20 cellular contexts compared by ENCODE assay signal in the genomic region with DNA sequence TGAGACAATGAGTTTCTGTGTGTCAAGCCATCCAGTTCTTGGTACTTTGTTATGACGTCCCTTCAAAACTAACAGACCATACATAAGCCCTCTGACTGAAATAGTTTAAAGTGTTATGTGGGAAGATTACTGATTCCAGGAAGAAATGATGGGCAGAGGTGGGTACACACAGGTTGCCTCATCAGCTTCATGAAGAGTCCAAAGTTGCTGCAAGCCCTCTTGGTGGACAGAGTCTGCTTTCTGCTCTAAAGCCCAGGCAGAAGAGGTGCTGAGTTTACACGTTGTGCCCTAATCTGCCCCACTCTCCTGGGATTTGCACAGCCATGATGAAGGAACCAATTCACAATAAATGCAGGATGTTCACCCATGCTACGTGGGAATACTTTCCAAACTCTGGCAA.
DNase-seq lines count a peak whose midpoint lies in the region; ATAC-seq, FAIRE-seq and TF ChIP-seq lines count a peak whose summit lies in the region.
"Had no signal": no experiment of that assay in that cellular context is flagged by ENCODE, and none has a peak within 500 bp of the region (broad histone marks: within the 10 kb centered on the region; RNA-seq: fewer than 3 reads in every experiment).

No MANE protein-coding gene starts in this region.

- intact Hi-C loops in CD4-positive, alpha-beta T cell (cut with DNase I, micrococcal nuclease) = no loop called here

- H3K4me1 Mint-ChIP-seq in nephron (peaks cover 55% of the 10 kb centered on the region), type B pancreatic cell (ENCODE audit: unreplicated experiment) (peaks cover 31% of the 10 kb centered on the region)
- H3K4me1 Mint-ChIP-seq in CD4-positive, alpha-beta T cell (ENCODE audit: low read depth) = no peaks in the 10 kb centered on the region
- H3K4me1 Mint-ChIP-seq in stimulated activated memory B cell treated with anti-CD40 and anti-IgM and Interleukin-4, amounts not matched to agents 10 μg/mL and 1 μg/mL and 100 μg/mL, for 72 hours = no peaks in the 10 kb centered on the region
- H3K4me1 Mint-ChIP-seq: CD4-positive, CD25-positive, alpha-beta regulatory T cell had no signal

- H3K27me3 ChIP-seq in bronchial epithelial cell (ENCODE audit: control insufficient read depth, insufficient read depth, low read length) = no peaks in the 10 kb centered on the region
- no peaks in the 10 kb centered on the region for H3K27me3 ChIP-seq in CD4-positive, alpha-beta T cell (ENCODE audit: control insufficient read depth, insufficient read depth, low read length)
- H3K27me3 ChIP-seq: BE2C, SJSA1 had no signal

- CTCF ChIA-PET in CD4-positive, alpha-beta T cell (lab: Charles Lee) = interaction anchor here (0.9 kb wide), 1 partner anchor 11 kb away, joined by 3 read pairs; no protein-coding TSS in a partner anchor

- H3K9me3 ChIP-seq in CD4-positive, alpha-beta T cell (ENCODE audit: control insufficient read depth, low read length) = no peaks in the 10 kb centered on the region
- H3K9me3 ChIP-seq: BE2C, SJSA1 had no signal

- H3K36me3 Mint-ChIP-seq in nephron (ENCODE audit: low read depth) (no peaks in the 10 kb centered on the region), type B pancreatic cell (peaks cover 6% of the 10 kb centered on the region)
- H3K36me3 Mint-ChIP-seq in CD4-positive, alpha-beta T cell (ENCODE audit: low read depth) = no peaks in the 10 kb centered on the region
- H3K36me3 Mint-ChIP-seq in stimulated activated memory B cell treated with anti-CD40 and anti-IgM and Interleukin-4, amounts not matched to agents 10 μg/mL and 1 μg/mL and 100 μg/mL, for 72 hours = no peaks in the 10 kb centered on the region
- H3K36me3 Mint-ChIP-seq: CD4-positive, CD25-positive, alpha-beta regulatory T cell had no signal

- no peak overlapping the region for H3K4me3 Mint-ChIP-seq in nephron
- no peak overlapping the region for H3K4me3 Mint-ChIP-seq in CD4-positive, alpha-beta T cell
- H3K4me3 Mint-ChIP-seq in stimulated activated memory B cell treated with anti-CD40 and anti-IgM and Interleukin-4, amounts not matched to agents 10 μg/mL and 1 μg/mL and 100 μg/mL, for 72 hours = no peak overlapping the region
- H3K4me3 Mint-ChIP-seq in type B pancreatic cell = no peak overlapping the region
- H3K4me3 Mint-ChIP-seq: CD4-positive, CD25-positive, alpha-beta regulatory T cell had no signal

- FAIRE-seq in bronchial epithelial cell (lab: Jason Lieb, UNC) = peak; percentile 23
- FAIRE-seq: H1 had no signal

- no peaks in the 10 kb centered on the region for H3K9me3 Mint-ChIP-seq in nephron
- no peaks in the 10 kb centered on the region for H3K9me3 Mint-ChIP-seq in CD4-positive, alpha-beta T cell
- no peaks in the 10 kb centered on the region for H3K9me3 Mint-ChIP-seq in stimulated activated memory B cell treated with anti-CD40 and anti-IgM and Interleukin-4, amounts not matched to agents 10 μg/mL and 1 μg/mL and 100 μg/mL, for 72 hours
- H3K9me3 Mint-ChIP-seq in type B pancreatic cell = no peaks in the 10 kb centered on the region
- H3K9me3 Mint-ChIP-seq: CD4-positive, CD25-positive, alpha-beta regulatory T cell had no signal

- H3K27ac ChIP-seq in CD4-positive, alpha-beta T cell (ENCODE audit: low read depth, low read length) = no peak overlapping the region
- H3K27ac ChIP-seq: HL-60, SJSA1 had no signal

- no peak overlapping the region for H3K4me3 ChIP-seq in bronchial epithelial cell (ENCODE audit: low read depth, low read length)
- H3K4me3 ChIP-seq: SJSA1 had no signal

- no peak for TF ChIP-seq CTCF in bronchial epithelial cell (IDR thresholded peaks at IDR 0.05; ENCODE audit: insufficient read depth, low read length, severe bottlenecking)
- TF ChIP-seq CTCF in nephron (IDR thresholded peaks at IDR 0.05; ENCODE audit: unreplicated experiment in 3 of 3) = no peak
- TF ChIP-seq CTCF in CD4-positive, alpha-beta T cell (IDR thresholded peaks at IDR 0.05) = no peak
- TF ChIP-seq CTCF in type B pancreatic cell (conservative IDR thresholded peaks at IDR 0.05) = no peak

- POLR2A ChIA-PET in CD4-positive, alpha-beta T cell (lab: Charles Lee) = no interaction called here

- ATAC-seq in GM18861 (IDR thresholded peaks at IDR 0.05; ENCODE audit: unreplicated experiment) = peak; percentile 25
- ATAC-seq in HG02885 (IDR thresholded peaks at IDR 0.05; ENCODE audit: poor library complexity, unreplicated experiment) = peak; percentile 22
- no peak for ATAC-seq in CD4-positive, alpha-beta T cell (ENCODE audit: poor library complexity)
- no peak for ATAC-seq in stimulated activated memory B cell treated with anti-CD40 and anti-IgM and Interleukin-4, amounts not matched to agents 10 μg/mL and 1 μg/mL and 100 μg/mL, for 72 hours
- ATAC-seq: HCT116 had no signal

- no peak for DNase-seq in bronchial epithelial cell (ENCODE audit: low read depth)
- DNase-seq in CD4-positive, alpha-beta T cell = no peak
- no peak for DNase-seq in type B pancreatic cell (ENCODE audit: extremely low spot score, unreplicated experiment)
- DNase-seq: CD4-positive, CD25-positive, alpha-beta regulatory T cell; COR-L47; DMS 273 treated with DMSO at 0.1 percent for 48 hours; DMS79 treated with DMSO at 0.1 percent for 48 hours; KG1; NCI-H1092; NCI-H187 treated with DMSO at 0.1 percent for 48 hours; NCI-H2107 had no signal

- H3K27ac Mint-ChIP-seq in nephron (peak overlapping the region; percentile 13 to 19 (median 15)), type B pancreatic cell (no peak overlapping the region)
- no peak overlapping the region for H3K27ac Mint-ChIP-seq in CD4-positive, alpha-beta T cell
- no peak overlapping the region for H3K27ac Mint-ChIP-seq in stimulated activated memory B cell treated with anti-CD40 and anti-IgM and Interleukin-4, amounts not matched to agents 10 μg/mL and 1 μg/mL and 100 μg/mL, for 72 hours
- H3K27ac Mint-ChIP-seq: CD4-positive, CD25-positive, alpha-beta regulatory T cell had no signal

- H3K36me3 ChIP-seq in bronchial epithelial cell (ENCODE audit: control insufficient read depth, insufficient read depth, low read length) = no peaks in the 10 kb centered on the region
- H3K36me3 ChIP-seq: BE2C, SJSA1 had no signal

- H3K27me3 Mint-ChIP-seq in nephron (ENCODE audit: low read depth) (no peaks in the 10 kb centered on the region), type B pancreatic cell (no peaks in the 10 kb centered on the region)
- H3K27me3 Mint-ChIP-seq in CD4-positive, alpha-beta T cell = no peaks in the 10 kb centered on the region
- peaks cover 8% of the 10 kb centered on the region for H3K27me3 Mint-ChIP-seq in stimulated activated memory B cell treated with anti-CD40 and anti-IgM and Interleukin-4, amounts not matched to agents 10 μg/mL and 1 μg/mL and 100 μg/mL, for 72 hours

Comparison
In these comparisons a context has a peak if more than half of its experiments do, and no peak if none do; other contexts are left out.
1. ATAC-seq: peak in GM18861 (single experiment) and HG02885 (single experiment); none in CD4-positive, alpha-beta T cell (single experiment) and stimulated activated memory B cell treated with anti-CD40 and anti-IgM and Interleukin-4, amounts not matched to agents 10 μg/mL and 1 μg/mL and 100 μg/mL, for 72 hours (single experiment).
2. H3K27ac Mint-ChIP-seq: peak in nephron (3 of 3); none in CD4-positive, alpha-beta T cell (single experiment), stimulated activated memory B cell treated with anti-CD40 and anti-IgM and Interleukin-4, amounts not matched to agents 10 μg/mL and 1 μg/mL and 100 μg/mL, for 72 hours (single experiment) and type B pancreatic cell (single experiment).